1 cellular context compared by ENCODE assay signal in genomic region chr10:77195101-77195500, GRCh38.
A peak's percentile ranks its signal among the peaks of the same experiment; 100 is the strongest.
TF ChIP-seq lines count a peak whose summit lies in the region.

No MANE protein-coding gene starts in this region.

TF ChIP-seq in A549, 52 proteins besides CTCF, POLR2A, EP300 and RAD21 (continued from another document):
- TF ChIP-seq ATOH8 (CRISPR knock-in tag; IDR thresholded peaks at IDR 0.05; ENCODE audit: low read depth) (no peak), HEYL (CRISPR knock-in tag; IDR thresholded peaks at IDR 0.05) (no peak), E2F6 (IDR thresholded peaks at IDR 0.05; ENCODE audit: borderline replicate concordance, low read depth) (no peak), PHF8 (IDR thresholded peaks at IDR 0.05; ENCODE audit: borderline replicate concordance, low read depth) (no peak), MAX (IDR thresholded peaks at IDR 0.05) (no peak), SREBF2 (IDR thresholded peaks at IDR 0.05) (no peak), MAZ (IDR thresholded peaks at IDR 0.05; ENCODE audit: borderline replicate concordance, low read depth, low read length) (no peak), SMC3 (IDR thresholded peaks at IDR 0.05) (no peak), FOSB (CRISPR knock-in tag; IDR thresholded peaks at IDR 0.05) (no peak), CBX8 (IDR thresholded peaks at IDR 0.05) (no peak), FOSL2 (IDR thresholded peaks at IDR 0.05) (peak; percentile 54), FOSL2 (CRISPR knock-in tag; IDR thresholded peaks at IDR 0.05) (peak; percentile 65), TFCP2L1 (CRISPR knock-in tag; IDR thresholded peaks at IDR 0.05) (no peak)
